In the genomic region with DNA sequence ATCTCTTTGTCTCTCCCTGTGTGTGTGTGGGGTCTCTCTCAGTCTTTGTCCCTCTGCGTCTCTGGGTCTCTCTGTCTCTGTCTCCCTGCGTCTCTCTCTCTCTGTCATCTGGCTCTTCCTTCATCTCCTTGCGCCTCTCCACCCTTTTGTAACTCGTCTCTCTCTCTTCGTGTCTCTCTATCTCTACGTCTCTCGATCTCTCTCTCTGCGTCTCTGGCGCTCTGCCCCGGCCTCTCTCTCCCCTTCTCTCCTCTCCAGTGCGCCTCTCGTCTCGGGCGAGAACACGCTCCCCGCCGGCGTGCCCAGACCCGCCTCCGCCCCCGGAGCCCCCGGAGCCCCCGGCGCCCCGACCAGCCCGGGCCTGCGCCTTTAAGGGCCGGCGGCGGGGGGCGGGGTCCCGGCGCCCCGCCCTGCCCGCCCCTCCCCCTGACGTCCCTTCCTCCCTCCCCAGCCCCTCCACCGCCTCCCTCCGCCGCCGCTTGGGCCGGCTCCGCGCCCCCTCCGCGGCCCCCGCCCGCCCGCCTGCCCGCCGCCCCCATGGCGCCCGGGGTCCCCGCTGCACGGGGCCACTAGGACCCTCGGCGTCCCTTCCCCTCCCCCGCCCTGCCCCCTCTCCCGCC, we compare ENCODE assay signal across 8 cellular contexts. TPM values are rescaled to one million over a fixed set of nuclear protein-coding genes. Genes with fewer than 3 reads are reported as not detected.
DNase-seq lines count a peak whose midpoint lies in the region; ATAC-seq and TF ChIP-seq lines count a peak whose summit lies in the region.

A gene (plus strand): TSS at position 440 of the 620 bp plus-strand sequence. CDS start 318 bp downstream, outside the sequence.

- H3K9me3 ChIP-seq in SJCRH30 (replicated peaks) (no peaks in the 10 kb centered on the region), neural progenitor cell (ENCODE audit: low read depth) (no peaks in the 10 kb centered on the region), subcutaneous abdominal adipose tissue (ENCODE audit: control insufficient read depth in 5 of 5, low read length in 5 of 5) (no peaks in the 10 kb centered on the region)

- no peaks in the 10 kb centered on the region for H3K9me3 Mint-ChIP-seq in neural progenitor cell

- H3K4me2 ChIP-seq in neural progenitor cell, result peak within 1 kb of the TSS; percentile 94

- H3F3A ChIP-seq in neural progenitor cell (ENCODE audit: low read depth), result peaks cover 20% of the 10 kb centered on the region

- H3K27me3 ChIP-seq in SJCRH30, result peaks cover 4% of the 10 kb centered on the region; the same call in 1 of the 2 replicates
- H3K27me3 ChIP-seq in neural progenitor cell, result peaks cover 25% of the 10 kb centered on the region
- no peaks in the 10 kb centered on the region for H3K27me3 ChIP-seq in subcutaneous abdominal adipose tissue (ENCODE audit: control insufficient read depth in 5 of 5, insufficient read depth in 4 of 5, low read length in 5 of 5)

- H3K9ac ChIP-seq in neural progenitor cell, result peak within 1 kb of the TSS; percentile 66
- H3K9ac ChIP-seq in subcutaneous abdominal adipose tissue (ENCODE audit: low read length in 5 of 5), result peak within 1 kb of the TSS; percentile 68 to 92 (median 88)

- H3K4me1 ChIP-seq in SJCRH30 (no peaks in the 10 kb centered on the region), neural progenitor cell (peaks cover 12% of the 10 kb centered on the region), subcutaneous abdominal adipose tissue (ENCODE audit: control insufficient read depth in 5 of 5, insufficient read depth in 5 of 5, low read length in 5 of 5) (peaks cover 2 to 56% (median 40%) of the 10 kb centered on the region in 5 donors)

- peak within 1 kb of the TSS; percentile 47 for H3K27ac Mint-ChIP-seq in neural progenitor cell

- H3K27me3 Mint-ChIP-seq in neural progenitor cell (ENCODE audit: insufficient read depth, low read depth), result peaks cover 2% of the 10 kb centered on the region

- ATAC-seq in HG03460 (IDR thresholded peaks at IDR 0.05; ENCODE audit: unreplicated experiment), result no peak

- DNase-seq in DMS 273 (lab: John Stamatoyannopoulos, UW; ENCODE audit: unreplicated experiment), result peak; percentile 81
- peak in 43 of 76 experiments; percentile 10 to 74 (median 45) for DNase-seq in HUDEP-2 (lab: John Stamatoyannopoulos, UW; ENCODE audit: unreplicated experiment in 76 of 76)
- DNase-seq in SJCRH30, result peak; percentile 62 to 75
- DNase-seq in activated gamma-delta T cell (lab: John Stamatoyannopoulos, UW), result peak; percentile 39
- peak; percentile 34 for DNase-seq in foreskin melanocyte
- peak; percentile 82 for DNase-seq in neural progenitor cell (ENCODE audit: low spot score)

- H4K20me1 ChIP-seq in neural progenitor cell (ENCODE audit: low read depth), result peaks cover 41% of the 10 kb centered on the region

- H3K4me3 ChIP-seq in SJCRH30, result peak within 1 kb of the TSS; percentile 91
- H3K4me3 ChIP-seq in neural progenitor cell, result peak within 1 kb of the TSS; percentile 71
- H3K4me3 ChIP-seq in subcutaneous abdominal adipose tissue (ENCODE audit: low read depth in 1 of 5, low read length in 5 of 5), result peak within 1 kb of the TSS; percentile 79 to 95 (median 82)

- peak within 1 kb of the TSS; percentile 100 for H2AFZ ChIP-seq in neural progenitor cell (replicated peaks)

- H3K27ac ChIP-seq in SJCRH30 (no peak within 1 kb of the TSS), neural progenitor cell (no peak within 1 kb of the TSS), subcutaneous abdominal adipose tissue (ENCODE audit: low read depth, low read length) (peak within 1 kb of the TSS; percentile 46)

- no peaks in the 10 kb centered on the region for H3K36me3 Mint-ChIP-seq in neural progenitor cell

- H3K79me2 ChIP-seq in neural progenitor cell (ENCODE audit: low read depth), result peaks cover 51% of the 10 kb centered on the region

- H3K4me3 Mint-ChIP-seq in neural progenitor cell, result peak within 1 kb of the TSS; percentile 91

- peaks cover 18% of the 10 kb centered on the region for H3K4me1 Mint-ChIP-seq in neural progenitor cell

- H3K36me3 ChIP-seq in SJCRH30, result 0 out of 2 replicates have a peak, but pooled peaks cover 5% of the 10 kb centered on the region
- no peaks in the 10 kb centered on the region for H3K36me3 ChIP-seq in neural progenitor cell
- H3K36me3 ChIP-seq in subcutaneous abdominal adipose tissue (ENCODE audit: control insufficient read depth in 5 of 5, insufficient read depth in 5 of 5, low read length in 5 of 5), result peaks cover 0 to 5% (median 0%) of the 10 kb centered on the region in 5 donors

- TF ChIP-seq CTCF in neural progenitor cell (IDR thresholded peaks at IDR 0.05), result no peak

RNA-seq across cellular contexts. Expression of the gene that starts here (rescaled TPM):
- total RNA-seq in SJCRH30 (2014; rRNA removed; shearing (Covaris generic)), result 16.5 and 16.8 TPM in 2 replicates
- total RNA-seq in neural progenitor cell (ENCODE audit: low replicate concordance), result 22.8 and 30.1 TPM in 2 replicates
